In the genomic region with DNA sequence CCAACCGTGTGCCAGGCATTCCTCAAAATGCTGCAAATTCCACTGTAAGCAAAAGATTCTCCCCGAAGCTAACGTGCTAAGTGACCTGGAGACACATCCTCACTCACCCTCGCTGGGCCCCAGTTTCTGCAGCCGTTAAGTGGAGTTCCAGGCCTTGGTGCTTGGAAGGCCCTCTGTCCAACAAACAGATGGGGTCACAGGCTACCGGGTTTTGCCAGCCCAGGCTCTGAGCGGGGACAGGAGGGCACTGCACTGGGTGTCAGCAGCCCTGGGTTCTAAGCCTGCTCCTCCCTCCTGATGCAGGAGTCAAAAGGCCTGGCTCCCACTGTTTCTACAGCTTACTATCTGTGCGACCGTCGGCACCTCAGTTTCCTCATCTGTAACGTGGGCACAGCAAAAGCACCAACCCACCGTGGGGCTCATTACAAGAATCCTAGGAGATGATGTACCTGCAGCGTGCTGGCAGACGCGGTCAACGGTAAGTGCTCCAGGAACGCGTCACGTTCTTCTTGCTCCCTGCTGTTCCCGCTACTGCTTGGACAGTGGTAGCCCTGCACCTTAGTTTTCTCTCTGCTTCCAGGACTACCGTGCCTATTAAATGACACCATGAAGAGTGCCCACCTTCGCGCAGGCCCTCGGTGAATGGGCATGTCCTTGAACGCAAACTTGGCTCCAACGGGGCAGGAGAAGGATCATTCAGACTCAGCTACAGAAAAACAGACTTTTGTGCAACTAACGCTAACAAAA, we compare ENCODE assay signal across 2 cellular contexts.
TF ChIP-seq lines count a peak whose summit lies in the region.

No MANE protein-coding gene starts in this region.

TF ChIP-seq in SK-N-SH treated with all-trans-retinoic acid at 6 μM for 48 hours, 23 proteins besides CTCF, POLR2A, EP300 and RAD21 (continued from another document):
- TF ChIP-seq TSHZ2 (CRISPR knock-in tag; IDR thresholded peaks at IDR 0.05) = no peak
- TF ChIP-seq, protein P1, sequence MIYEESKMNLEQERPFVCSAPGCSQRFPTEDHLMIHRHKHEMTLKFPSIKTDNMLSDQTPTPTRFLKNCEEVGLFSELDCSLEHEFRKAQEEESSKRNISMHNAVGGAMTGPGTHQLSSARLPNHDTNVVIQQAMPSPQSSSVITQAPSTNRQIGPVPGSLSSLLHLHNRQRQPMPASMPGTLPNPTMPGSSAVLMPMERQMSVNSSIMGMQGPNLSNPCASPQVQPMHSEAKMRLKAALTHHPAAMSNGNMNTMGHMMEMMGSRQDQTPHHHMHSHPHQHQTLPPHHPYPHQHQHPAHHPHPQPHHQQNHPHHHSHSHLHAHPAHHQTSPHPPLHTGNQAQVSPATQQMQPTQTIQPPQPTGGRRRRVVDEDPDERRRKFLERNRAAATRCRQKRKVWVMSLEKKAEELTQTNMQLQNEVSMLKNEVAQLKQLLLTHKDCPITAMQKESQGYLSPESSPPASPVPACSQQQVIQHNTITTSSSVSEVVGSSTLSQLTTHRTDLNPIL (CRISPR knock-in tag; IDR thresholded peaks at IDR 0.05; ENCODE audit: low read depth) = no peak
- TF ChIP-seq ZNF565 (CRISPR knock-in tag; conservative IDR thresholded peaks at IDR 0.05; ENCODE audit: low read depth) = no peak
- TF ChIP-seq TOX (CRISPR knock-in tag; IDR thresholded peaks at IDR 0.05; ENCODE audit: borderline replicate concordance) = no peak
- no peak for TF ChIP-seq TCF4 (CRISPR knock-in tag; IDR thresholded peaks at IDR 0.05; ENCODE audit: borderline replicate concordance)
- no peak for TF ChIP-seq ZNF8 (CRISPR knock-in tag; IDR thresholded peaks at IDR 0.05)
- no peak for TF ChIP-seq OSR1 (CRISPR knock-in tag; IDR thresholded peaks at IDR 0.05)
- no peak for TF ChIP-seq SNAI2 (CRISPR knock-in tag; IDR thresholded peaks at IDR 0.05)
- TF ChIP-seq GLIS3 (CRISPR knock-in tag; IDR thresholded peaks at IDR 0.05) = no peak
- TF ChIP-seq POU6F1 (CRISPR knock-in tag; IDR thresholded peaks at IDR 0.05; ENCODE audit: borderline replicate concordance, low read depth) = no peak

TF ChIP-seq in GM23338, 12 proteins besides CTCF, POLR2A, EP300 and RAD21 (continued from another document):
- TF ChIP-seq ZNF462 (CRISPR knock-in tag; IDR thresholded peaks at IDR 0.05) (no peak), REST (IDR thresholded peaks at IDR 0.05; ENCODE audit: unreplicated experiment) (no peak), EZH2 (IDR thresholded peaks at IDR 0.05; ENCODE audit: low read depth, unreplicated experiment) (no peak), EZH2phosphoT487 (IDR thresholded peaks at IDR 0.05; ENCODE audit: unreplicated experiment) (no peak)
